Comparison of ENCODE assay signal across 17 cellular contexts in genomic region chr18:79799619-79800352, GRCh38. TPM values are rescaled to one million over a fixed set of nuclear protein-coding genes. Genes with fewer than 3 reads are reported as not detected.
DNase-seq lines count a peak whose midpoint lies in the region; TF ChIP-seq lines count a peak whose summit lies in the region.
"Had no signal": no experiment of that assay in that cellular context is flagged by ENCODE, and none has a peak within 500 bp of the region (broad histone marks: within the 10 kb centered on the region; RNA-seq: fewer than 3 reads in every experiment).

No MANE protein-coding gene starts in this region.

- H3K27me3 ChIP-seq in right atrium auricular region (peaks cover 0 to 12% of the 10 kb centered on the region in 2 donors), iPS-15b (ENCODE audit: control insufficient read depth, insufficient read depth, low read length) (peaks cover 39% of the 10 kb centered on the region)

- peaks cover 5% of the 10 kb centered on the region for H3K4me1 Mint-ChIP-seq in type B pancreatic cell (ENCODE audit: unreplicated experiment)

- intact Hi-C loops in cardiac septum (cut with DNase I): no loop called here

- H3K4me3 Mint-ChIP-seq in type B pancreatic cell: peak overlapping the region; percentile 73
- H3K4me3 Mint-ChIP-seq: HFFc6 had no signal

- H3K27me3 Mint-ChIP-seq in type B pancreatic cell: peaks cover 58% of the 10 kb centered on the region

- TF ChIP-seq CTCF in right atrium auricular region (IDR thresholded peaks at IDR 0.05): no peak
- TF ChIP-seq CTCF in type B pancreatic cell (conservative IDR thresholded peaks at IDR 0.05): no peak

- no peaks in the 10 kb centered on the region for H3K9me3 Mint-ChIP-seq in type B pancreatic cell
- H3K9me3 Mint-ChIP-seq: endodermal cell had no signal

- H3K9ac ChIP-seq in iPS-15b (ENCODE audit: low read depth, low read length): no peak overlapping the region

- no peaks in the 10 kb centered on the region for H3K36me3 Mint-ChIP-seq in type B pancreatic cell

- H3K27ac Mint-ChIP-seq in type B pancreatic cell: no peak overlapping the region
- H3K27ac Mint-ChIP-seq: endodermal cell, HFFc6 had no signal

- no peaks in the 10 kb centered on the region for H3K9me3 ChIP-seq in right atrium auricular region
- H3K9me3 ChIP-seq in iPS-15b (ENCODE audit: control insufficient read depth, insufficient read depth, low read length): no peaks in the 10 kb centered on the region
- H3K9me3 ChIP-seq: pancreas had no signal

- DNase-seq in cardiac septum (ENCODE audit: low spot score): peak; percentile 49
- no peak for DNase-seq in right atrium auricular region (ENCODE audit: low spot score)
- peak; percentile 81 for DNase-seq in RPMI8226
- peak; percentile 67 for DNase-seq in type B pancreatic cell (ENCODE audit: extremely low spot score, unreplicated experiment)
- DNase-seq in ureter (ENCODE audit: low spot score): no peak
- no peak for DNase-seq in NCI-H446 treated with DMSO at 0.1 percent for 48 hours (lab: John Stamatoyannopoulos, UW)
- DNase-seq in NCI-H774 (lab: John Stamatoyannopoulos, UW): no peak
- DNase-seq: activated naive CD4-positive, alpha-beta T cell treated with anti-CD3 and anti-CD28 coated beads, Interleukin-2, amount 50 U/mL, for 16 hours; foreskin melanocyte; HFFc6; KBM-7; SIG-M5 had no signal

- no peaks in the 10 kb centered on the region for H3K36me3 ChIP-seq in right atrium auricular region
- H3K36me3 ChIP-seq in iPS-15b (ENCODE audit: control insufficient read depth, insufficient read depth, low read length): no peaks in the 10 kb centered on the region
- H3K36me3 ChIP-seq: pancreas had no signal

- no peak overlapping the region for H3K4me3 ChIP-seq in right atrium auricular region
- peak overlapping the region; percentile 54 for H3K4me3 ChIP-seq in iPS-15b (ENCODE audit: low read depth, low read length)

- H3K4me1 ChIP-seq in right atrium auricular region (peaks cover 0 to 24% of the 10 kb centered on the region in 2 donors), iPS-15b (ENCODE audit: control insufficient read depth, insufficient read depth, low read length) (no peaks in the 10 kb centered on the region)

- H3K27ac ChIP-seq in right atrium auricular region: no peak overlapping the region
- H3K27ac ChIP-seq: pancreas had no signal

RNA-seq across cellular contexts. Expression of gene KCNG2, which starts 2.0 kb away (rescaled TPM):
- total RNA-seq in cardiac septum (0.32 TPM), right atrium auricular region (not detected), type B pancreatic cell (ENCODE audit: low replicate concordance) (0.29 TPM in 1 of 2 replicates, not detected in the other), ureter (not detected)
- total RNA-seq: activated CD8-positive, alpha-beta memory T cell treated with anti-CD3 and anti-CD28 coated beads for 36 hours; Daoy; endodermal cell; HFFc6 had no signal

Comparison
In these comparisons a context has a peak if more than half of its experiments do, and no peak if none do; other contexts are left out.
1. DNase-seq: peak in cardiac septum (single experiment), RPMI8226 (single experiment) and type B pancreatic cell (single experiment); none in right atrium auricular region (single experiment), ureter (single experiment), NCI-H446 treated with DMSO at 0.1 percent for 48 hours (single experiment) and NCI-H774 (single experiment).